8 cellular contexts compared by ENCODE assay signal in genomic region chr9:98191615-98192502, GRCh38. TPM values are rescaled to one million over a fixed set of nuclear protein-coding genes. Genes with fewer than 3 reads are reported as not detected.
DNase-seq lines count a peak whose midpoint lies in the region; ATAC-seq and TF ChIP-seq lines count a peak whose summit lies in the region.

No MANE protein-coding gene starts in this region.

- CTCF ChIA-PET in Panc1 (lab: Charles Lee): interaction anchor here (0.7 kb wide), 1 partner anchor 107 kb away, joined by 3 read pairs; no protein-coding TSS in a partner anchor

- peak overlapping the region; percentile 65; the same call in 1 of the 2 replicates for H3K9ac ChIP-seq in iPS-20b (ENCODE audit: low read depth, low read length)

- POLR2A ChIA-PET in Panc1 (lab: Charles Lee): no interaction called here

- in situ Hi-C loops in Panc1 (cut with HindIII; ENCODE audit: low pct_unique_long_range_greater_than_20kb, low sequenced_read_pairs) (no loop called here), astrocyte of the spinal cord (cut with HindIII; ENCODE audit: low sequenced_read_pairs) (no loop called here)

- peak; percentile 61 for DNase-seq in BE2C
- no peak for DNase-seq in Panc1 (ENCODE audit: low read depth, low spot score)
- no peak for DNase-seq in astrocyte of the spinal cord (ENCODE audit: low read depth, low spot score)
- peak; percentile 13 for DNase-seq in stimulated activated CD4-positive, alpha-beta T cell treated with anti-CD3 and anti-CD28 coated beads, Interleukin-1b, Interleukin-23, amount 100 ng/mL, for 48 hours
- DNase-seq in DMS114 treated with DMSO at 0.1 percent for 48 hours (lab: John Stamatoyannopoulos, UW; ENCODE audit: unreplicated experiment): no peak
- DNase-seq in NK-92 treated with Interleukin-12 subunit alpha and Interleukin-12 subunit beta, amount 100 ng/mL, for 24 hours (lab: John Stamatoyannopoulos, UW): no peak

- peaks cover 5% of the 10 kb centered on the region for H3K4me1 ChIP-seq in BE2C
- no peaks in the 10 kb centered on the region; the same call in 1 of the 2 replicates for H3K4me1 ChIP-seq in Panc1 (ENCODE audit: control insufficient read depth, insufficient read depth, low read length)
- H3K4me1 ChIP-seq in iPS-20b (ENCODE audit: insufficient read depth, low read length): peaks cover 10% of the 10 kb centered on the region

- intact Hi-C loops in Panc1 (cut with micrococcal nuclease; ENCODE audit: unreplicated experiment): loop anchor here (10.0 kb wide), 1 partner anchor 77 kb away; the partner anchor contains the start of gene TRIM14

- H3K4me3 ChIP-seq in BE2C (ENCODE audit: low read depth, low read length) (peak overlapping the region; percentile 74), Panc1 (ENCODE audit: low read depth in 2 of 2, low read length in 2 of 2) (peak overlapping the region; percentile 44 to 58), astrocyte of the spinal cord (ENCODE audit: low read depth, low read length) (peak overlapping the region; percentile 59), iPS-20b (ENCODE audit: low read length) (peak overlapping the region; percentile 77)

- H3K27me3 ChIP-seq in BE2C (no peaks in the 10 kb centered on the region), Panc1 (ENCODE audit: control insufficient read depth, insufficient read depth, low read length) (no peaks in the 10 kb centered on the region), iPS-20b (ENCODE audit: insufficient read depth, low read length) (peaks cover 13% of the 10 kb centered on the region; the same call in 1 of the 2 replicates)

- ATAC-seq in GM21529 (IDR thresholded peaks at IDR 0.05; ENCODE audit: unreplicated experiment): peak; percentile 24
- peak; percentile 59 for ATAC-seq in Panc1

- no peaks in the 10 kb centered on the region for H3K36me3 ChIP-seq in BE2C
- H3K36me3 ChIP-seq in Panc1 (ENCODE audit: control insufficient read depth, insufficient read depth, low read length): no peaks in the 10 kb centered on the region
- no peaks in the 10 kb centered on the region for H3K36me3 ChIP-seq in iPS-20b (ENCODE audit: insufficient read depth, low read depth, low read length)

- TF ChIP-seq CTCF in BE2C (IDR thresholded peaks at IDR 0.05; ENCODE audit: low read depth, low read length) (no peak), Panc1 (IDR thresholded peaks at IDR 0.05) (no peak), astrocyte of the spinal cord (IDR thresholded peaks at IDR 0.05; ENCODE audit: low read depth, low read length) (no peak)

- H3K9me3 ChIP-seq in BE2C (no peaks in the 10 kb centered on the region), Panc1 (ENCODE audit: control insufficient read depth, insufficient read depth, low read depth, low read length) (no peaks in the 10 kb centered on the region), iPS-20b (ENCODE audit: insufficient read depth, low read depth, low read length) (no peaks in the 10 kb centered on the region)

- no TSS peak for BruUV-seq in Panc1 (replicated peaks; lab: Mats Ljungman, UMichigan)

- H3K27ac ChIP-seq in Panc1 (ENCODE audit: low read length) (no peak overlapping the region), iPS-20b (ENCODE audit: low read length) (no peak overlapping the region)

RNA-seq across cellular contexts. Expression of gene CORO2A, which starts 0.6 kb away (rescaled TPM):
- 27.7 TPM for polyA plus RNA-seq in BE2C (2012; ENCODE audit: insufficient read depth, insufficient read length, low read depth)
- 2.0 TPM for total RNA-seq in Panc1 (2021; ENCODE audit: unreplicated experiment)
- polyA plus RNA-seq in Panc1 (2012; ENCODE audit: insufficient read length): 3.3 TPM

Comparison
In these comparisons a context has a peak if more than half of its experiments do, and no peak if none do; other contexts are left out.
1. DNase-seq: peak in BE2C (single experiment) and stimulated activated CD4-positive, alpha-beta T cell treated with anti-CD3 and anti-CD28 coated beads, Interleukin-1b, Interleukin-23, amount 100 ng/mL, for 48 hours (single experiment); none in Panc1 (single experiment), astrocyte of the spinal cord (single experiment), DMS114 treated with DMSO at 0.1 percent for 48 hours (single experiment) and NK-92 treated with Interleukin-12 subunit alpha and Interleukin-12 subunit beta, amount 100 ng/mL, for 24 hours (single experiment).
2. Peak in every context shown above with its lines, with median percentiles within 50 percentile points of each other: H3K4me3 ChIP-seq.